Comparison of ENCODE assay signal across 30 cellular contexts in genomic region chr14:103070971-103071542, GRCh38. TPM values are rescaled to one million over a fixed set of nuclear protein-coding genes. Genes with fewer than 3 reads are reported as not detected.
DNase-seq lines count a peak whose midpoint lies in the region; ATAC-seq, FAIRE-seq and TF ChIP-seq lines count a peak whose summit lies in the region.
"Had no signal": no experiment of that assay in that cellular context is flagged by ENCODE, and none has a peak within 500 bp of the region (broad histone marks: within the 10 kb centered on the region; RNA-seq: fewer than 3 reads in every experiment).

No MANE protein-coding gene starts in this region.

- H3K4me1 ChIP-seq in A549: peaks cover 86% of the 10 kb centered on the region
- peaks cover 50% of the 10 kb centered on the region for H3K4me1 ChIP-seq in PC-3 (ENCODE audit: insufficient read depth, low read length)
- H3K4me1 ChIP-seq in trophoblast cell (ENCODE audit: control insufficient read depth in 1 of 2, insufficient read depth in 2 of 2, low read length in 2 of 2): peaks cover 4 to 5% of the 10 kb centered on the region in 2 experiments
- H3K4me1 ChIP-seq: SJCRH30 had no signal

- H3K27ac ChIP-seq in A549 (peak overlapping the region; percentile 97 to 99), PC-3 (ENCODE audit: low read length) (peak overlapping the region; percentile 61; the same call in 1 of the 2 replicates), trophoblast cell (ENCODE audit: low read depth, low read length) (no peak overlapping the region)
- H3K27ac ChIP-seq: adrenal gland, BLaER1, SJCRH30, WERI-Rb-1 had no signal

- POLR2A ChIA-PET in A549 (lab: Yijun Ruan, JAX) (no interaction called here), PC-3 (lab: Charles Lee; ENCODE audit: unreplicated experiment) (no interaction called here)

- no peak overlapping the region for H3K14ac ChIP-seq in trophoblast cell (ENCODE audit: low read length)

- no peak overlapping the region for H4K12ac ChIP-seq in trophoblast cell (ENCODE audit: low read depth, low read length)

- WGBS in A549 (ENCODE audit: missing lambda C conversion rate): 79% methylated on average over 21 of the region's 21 CpGs
- WGBS in trophoblast cell (ENCODE audit: extremely low coverage, insufficient coverage, insufficient read length): no CpG with 5 or more reads among the region's 21 CpGs

- no peaks in the 10 kb centered on the region for H3K9me2 ChIP-seq in PC-3 (replicated peaks; ENCODE audit: low read length)

- H3K4me3 ChIP-seq in A549 (peak overlapping the region; percentile 5; the same call in 1 of the 3 replicates), PC-3 (ENCODE audit: low read length) (no peak overlapping the region), trophoblast cell (ENCODE audit: low read depth, low read length) (no peak overlapping the region)
- H3K4me3 ChIP-seq: adrenal gland, BLaER1, SJCRH30 had no signal

- H3K9me3 ChIP-seq in A549 (no peaks in the 10 kb centered on the region), PC-3 (ENCODE audit: low read length) (no peaks in the 10 kb centered on the region), trophoblast cell (ENCODE audit: insufficient read depth, low read depth, low read length) (peaks cover 2% of the 10 kb centered on the region)
- H3K9me3 ChIP-seq: adrenal gland, BLaER1, SJCRH30 had no signal

- H4K20me1 ChIP-seq in PC-3 (ENCODE audit: low read length): no peaks in the 10 kb centered on the region
- H4K20me1 ChIP-seq: BLaER1 had no signal

- CTCF ChIA-PET in A549 (lab: Yijun Ruan, JAX): interaction anchor here (1.1 to 11.1 kb wide), 5 partner anchors 29 to 377 kb away, joined by 3 to 259 read pairs (median 4); partner anchors contain the start of gene EXOC3L4
- CTCF ChIA-PET in PC-3 (lab: Charles Lee): no interaction called here

- H3K27me3 ChIP-seq in PC-3 (ENCODE audit: low read length) (no peaks in the 10 kb centered on the region), trophoblast cell (ENCODE audit: insufficient read depth, low read length) (no peaks in the 10 kb centered on the region)
- H3K27me3 ChIP-seq: adrenal gland, BLaER1 had no signal

- H2BK120ac ChIP-seq in trophoblast cell (ENCODE audit: insufficient read depth, low read length, poor library complexity): no peak overlapping the region

- no peak overlapping the region for H3K23ac ChIP-seq in trophoblast cell (ENCODE audit: low read length)

- no peak overlapping the region for H2BK12ac ChIP-seq in trophoblast cell (ENCODE audit: low read length)

- TF ChIP-seq EP300 in A549 (IDR thresholded peaks at IDR 0.05): no peak

- H3K79me2 ChIP-seq in PC-3 (ENCODE audit: low read length) (no peaks in the 10 kb centered on the region), trophoblast cell (ENCODE audit: control insufficient read depth, insufficient read depth, low read length, poor library complexity) (no peaks in the 10 kb centered on the region)

- no TSS peak for BruUV-seq in PC-3 (replicated peaks; lab: Mats Ljungman, UMichigan)

- H3K36me3 ChIP-seq in PC-3 (ENCODE audit: low read depth, low read length) (no peaks in the 10 kb centered on the region), trophoblast cell (ENCODE audit: control insufficient read depth in 1 of 2, insufficient read depth in 2 of 2, low read length in 2 of 2) (no peaks in the 10 kb centered on the region)
- H3K36me3 ChIP-seq: adrenal gland, BLaER1, SJCRH30, WERI-Rb-1 had no signal

- no peak overlapping the region for H4K91ac ChIP-seq in trophoblast cell (ENCODE audit: low read depth, low read length)

- intact Hi-C loops in PC-3 (cut with micrococcal nuclease): loop anchor here (5.0 kb wide), 1 partner anchor 39 kb away; no protein-coding TSS in a partner anchor

- H2BK5ac ChIP-seq in trophoblast cell (ENCODE audit: low read depth, low read length, poor library complexity): no peak overlapping the region

- TF ChIP-seq CTCF in A549 (IDR thresholded peaks at IDR 0.05) (no peak), PC-3 (conservative IDR thresholded peaks at IDR 0.05; ENCODE audit: low read depth, low read length) (no peak)

- no peak overlapping the region for H2AK5ac ChIP-seq in trophoblast cell (ENCODE audit: low read length)

- H2AFZ ChIP-seq in PC-3 (ENCODE audit: low read length): peak overlapping the region; percentile 59; the same call in 1 of the 2 replicates
- no peak overlapping the region for H2AFZ ChIP-seq in trophoblast cell (ENCODE audit: insufficient read depth, low read length, poor library complexity)

- H3K4me2 ChIP-seq in A549: peak overlapping the region; percentile 96
- H3K4me2 ChIP-seq in PC-3 (ENCODE audit: low read length): peak overlapping the region; percentile 66; the same call in 1 of the 2 replicates
- H3K4me2 ChIP-seq in trophoblast cell (ENCODE audit: low read length): no peak overlapping the region
- H3K4me2 ChIP-seq: BLaER1 had no signal

- no peak for FAIRE-seq in A549 (lab: Jason Lieb, UNC)
- FAIRE-seq: bronchial epithelial cell, G401.6 had no signal

- ATAC-seq in A549 (no peak), PC-3 (no peak), HG02973 (IDR thresholded peaks at IDR 0.05; ENCODE audit: unreplicated experiment) (no peak)
- ATAC-seq: stimulated activated naive CD8-positive, alpha-beta T cell treated with anti-CD3 and anti-CD28 coated beads, Interleukin-15, amount 100 ng/mL, for 72 hours had no signal

- H3K9ac ChIP-seq in PC-3 (ENCODE audit: low read length) (peak overlapping the region; percentile 30; the same call in 1 of the 2 replicates), trophoblast cell (ENCODE audit: low read length) (no peak overlapping the region)
- H3K9ac ChIP-seq: BLaER1 had no signal

- H3F3A ChIP-seq in PC-3 (ENCODE audit: low read length, unreplicated experiment): no peaks in the 10 kb centered on the region

- H3K18ac ChIP-seq in trophoblast cell (ENCODE audit: low read length): no peak overlapping the region

- DNase-seq in A549 (ENCODE audit: low read depth in 1 of 2, low spot score in 1 of 2): no peak
- DNase-seq in PC-3: no peak
- peak; percentile 46 for DNase-seq in kidney tubule cell (ENCODE audit: low spot score)
- peak; percentile 72 to 81 for DNase-seq in trophoblast cell
- no peak for DNase-seq in T-helper 9 cell
- DNase-seq in NCI-H187 treated with DMSO at 0.1 percent for 48 hours (lab: John Stamatoyannopoulos, UW): no peak
- no peak for DNase-seq in NCI-H510A treated with DMSO at 0.1 percent for 48 hours (lab: John Stamatoyannopoulos, UW)
- DNase-seq: activated CD8-positive, alpha-beta memory T cell treated with anti-CD3 and anti-CD28 coated beads, Interleukin-2, amount 50 U/mL, for 48 hours; activated gamma-delta T cell; foreskin melanocyte; islet precursor cell; KG1; mesendoderm; NCI-H1930; NCI-H2227 treated with DMSO at 0.1 percent for 48 hours; NCI-H82; SJCRH30; stimulated activated CD4-positive, alpha-beta T cell treated with anti-CD3 and anti-CD28 coated beads, Interleukin-4, amount 100 ng/mL, for 24 hours; stimulated activated naive CD8-positive, alpha-beta T cell treated with anti-CD3 and anti-CD28 coated beads, Interleukin-15, amount 100 ng/mL, for 72 hours; T-helper 1 cell; WERI-Rb-1 had no signal

- H3K79me1 ChIP-seq in trophoblast cell (ENCODE audit: low read length): no peaks in the 10 kb centered on the region

- TF ChIP-seq RAD21 in A549 (conservative IDR thresholded peaks at IDR 0.05 in 1 of 2, IDR thresholded peaks at IDR 0.05 in 1 of 2): no peak

- no peak overlapping the region for H4K8ac ChIP-seq in trophoblast cell (ENCODE audit: low read depth, low read length)

- no peak for TF ChIP-seq POLR2A in A549 (IDR thresholded peaks at IDR 0.05; ENCODE audit: low read length)

- H3K4ac ChIP-seq in trophoblast cell (ENCODE audit: low read depth, low read length): no peak overlapping the region

TF ChIP-seq in A549, 52 proteins besides CTCF, POLR2A, EP300 and RAD21:
- TF ChIP-seq NR3C1 (IDR thresholded peaks at IDR 0.05) (no peak), RFX5 (IDR thresholded peaks at IDR 0.05) (no peak), E2F6 (IDR thresholded peaks at IDR 0.05; ENCODE audit: borderline replicate concordance, low read depth) (no peak)

RNA-seq across cellular contexts. Expression of gene LBHD2, which starts 13.0 kb away (rescaled TPM):
- polyA plus RNA-seq in A549 (2011; rRNA removed) (not detected in 2 replicates), A549 (2017; fragmentation: RNase III; extraction: RNeasy Plus Mini Kit Qiagen cat#74134 plus additional on column Dnase treatment) (not detected in 3 replicates)
- polyA plus RNA-seq in A549 (2012; cell fraction: cytosol; rRNA removed): 0.06 and 0.08 TPM in 2 replicates
- not detected in 2 replicates for polyA plus RNA-seq in A549 (2012; cell fraction: nucleus; rRNA removed)
- polyA minus RNA-seq in A549 (2011; rRNA and poly(A)+ RNA removed): not detected in 2 replicates
- total RNA-seq in PC-3 (2014; rRNA removed): not detected in 2 replicates
- polyA plus RNA-seq in trophoblast cell (2013): 0.30 and 0.39 TPM in 2 replicates
- total RNA-seq: adrenal gland, bronchial epithelial cell, dermis microvascular lymphatic vessel endothelial cell, progenitor cell of endocrine pancreas, SJCRH30, urinary bladder had no signal
- polyA plus RNA-seq: adrenal gland, urinary bladder had no signal

RNA-seq across cellular contexts. Expression of gene CDC42BPB, which starts 13.7 kb away (rescaled TPM):
- polyA plus RNA-seq in A549 (2011; rRNA removed): 57.1 and 105 TPM in 2 replicates
- 72.4 and 91.1 TPM in 2 replicates for polyA plus RNA-seq in A549 (2012; cell fraction: cytosol; rRNA removed)
- polyA plus RNA-seq in A549 (2012; cell fraction: nucleus; rRNA removed): 197 and 207 TPM in 2 replicates
- polyA plus RNA-seq in A549 (2017; fragmentation: RNase III; extraction: RNeasy Plus Mini Kit Qiagen cat#74134 plus additional on column Dnase treatment): 56.0 to 56.4 TPM (median 56.0 TPM) in 3 replicates
- polyA minus RNA-seq in A549 (2011; rRNA and poly(A)+ RNA removed): 176 and 179 TPM in 2 replicates
- 73.0 and 89.2 TPM in 2 replicates for total RNA-seq in PC-3 (2014; rRNA removed)
- 55.5 and 55.9 TPM in 2 replicates for polyA plus RNA-seq in trophoblast cell (2013)

RNA-seq across cellular contexts. Expression of gene EXOC3L4, which starts 23.5 kb away (rescaled TPM):
- polyA plus RNA-seq in A549 (2011; rRNA removed): 0.94 and 1.5 TPM in 2 replicates
- polyA plus RNA-seq in A549 (2012; cell fraction: cytosol; rRNA removed): 4.3 and 7.2 TPM in 2 replicates
- 15.2 and 17.0 TPM in 2 replicates for polyA plus RNA-seq in A549 (2012; cell fraction: nucleus; rRNA removed)
- 4.3 to 4.9 TPM (median 4.7 TPM) in 3 replicates for polyA plus RNA-seq in A549 (2017; fragmentation: RNase III; extraction: RNeasy Plus Mini Kit Qiagen cat#74134 plus additional on column Dnase treatment)
- polyA minus RNA-seq in A549 (2011; rRNA and poly(A)+ RNA removed): 1.2 and 2.7 TPM in 2 replicates
- 1.4 and 2.0 TPM in 2 replicates for total RNA-seq in PC-3 (2014; rRNA removed)
- 0.11 and 0.22 TPM in 2 replicates for polyA plus RNA-seq in trophoblast cell (2013)
- total RNA-seq: A673, bronchial epithelial cell, dermis microvascular lymphatic vessel endothelial cell, SJCRH30 had no signal

RNA-seq across cellular contexts. Expression of gene TNFAIP2, which starts 52.2 kb away (rescaled TPM):
- polyA plus RNA-seq in A549 (2011; rRNA removed): 222 and 249 TPM in 2 replicates
- 330 and 432 TPM in 2 replicates for polyA plus RNA-seq in A549 (2012; cell fraction: cytosol; rRNA removed)
- 944 and 1,061 TPM in 2 replicates for polyA plus RNA-seq in A549 (2012; cell fraction: nucleus; rRNA removed)
- polyA plus RNA-seq in A549 (2017; fragmentation: RNase III; extraction: RNeasy Plus Mini Kit Qiagen cat#74134 plus additional on column Dnase treatment): 254 to 344 TPM (median 332 TPM) in 3 replicates
- 229 and 304 TPM in 2 replicates for polyA minus RNA-seq in A549 (2011; rRNA and poly(A)+ RNA removed)
- 80.7 and 87.3 TPM in 2 replicates for total RNA-seq in PC-3 (2014; rRNA removed)
- 185 and 205 TPM in 2 replicates for polyA plus RNA-seq in trophoblast cell (2013)

Comparison
In these comparisons a context has a peak if more than half of its experiments do, and no peak if none do; other contexts are left out.
1. DNase-seq: peak in kidney tubule cell (single experiment) and trophoblast cell (2 of 2); none in A549 (0 of 2), PC-3 (single experiment), T-helper 9 cell (single experiment), NCI-H187 treated with DMSO at 0.1 percent for 48 hours (single experiment) and NCI-H510A treated with DMSO at 0.1 percent for 48 hours (single experiment).